In the genomic region with DNA sequence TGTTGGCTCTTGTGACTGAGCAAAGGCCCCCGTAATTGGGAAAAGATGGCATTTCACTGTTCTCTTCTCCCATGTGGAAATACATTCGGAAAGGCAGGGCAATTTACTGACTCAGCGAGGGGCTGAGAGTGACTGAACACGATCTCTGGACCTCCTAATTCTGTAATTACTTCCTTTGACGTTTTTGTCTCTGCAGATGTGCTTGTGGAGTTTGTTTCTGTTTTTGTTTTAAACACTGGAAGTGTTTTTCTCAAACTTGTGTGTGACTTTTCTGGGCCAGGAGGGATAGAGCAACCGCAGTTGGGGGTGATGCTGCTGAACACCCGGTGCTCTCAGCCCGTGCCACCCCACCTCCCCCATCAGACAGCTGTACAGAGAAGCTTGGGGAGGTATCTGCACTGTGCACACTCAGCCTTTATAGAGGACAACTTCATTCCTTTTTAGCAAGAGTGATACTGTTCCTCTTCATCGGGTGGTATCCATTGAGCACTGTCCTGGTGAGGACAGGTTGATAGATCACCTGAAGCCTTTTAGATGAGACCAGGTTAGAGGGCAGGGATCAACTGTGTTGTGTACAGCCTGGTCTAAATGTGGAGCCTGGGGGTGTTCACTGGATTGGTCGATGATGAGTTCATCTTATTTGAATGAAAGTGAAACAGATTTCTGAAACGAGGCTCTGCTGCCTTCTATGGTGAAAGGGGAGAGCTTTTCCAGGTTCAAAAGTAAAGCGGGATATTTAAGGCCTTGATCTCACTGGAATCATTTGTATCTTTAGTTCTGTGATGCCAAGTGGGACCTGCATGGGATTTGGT, we compare ENCODE assay signal across 8 cellular contexts.
A peak's percentile ranks its signal among the peaks of the same experiment; 100 is the strongest.
DNase-seq lines count a peak whose midpoint lies in the region; ATAC-seq and TF ChIP-seq lines count a peak whose summit lies in the region.

No MANE protein-coding gene starts in this region.

- H3K4me1 ChIP-seq in KMS-11 (ENCODE audit: low read depth, poor library complexity, severe bottlenecking) (peaks cover 34% of the 10 kb centered on the region), muscle layer of duodenum (ENCODE audit: control insufficient read depth in 1 of 2, insufficient read depth in 2 of 2, low read length in 2 of 2) (peaks cover 12 to 35% of the 10 kb centered on the region in 2 donors), H9 (ENCODE audit: insufficient read depth, low read length) (no peaks in the 10 kb centered on the region; the same call in 1 of the 2 replicates)

- no peak overlapping the region for H2BK15ac ChIP-seq in H9 (ENCODE audit: low read depth, low read length)

- H3K27me3 ChIP-seq in KMS-11 (ENCODE audit: insufficient read depth, low read depth) (no peaks in the 10 kb centered on the region), muscle layer of duodenum (ENCODE audit: low read depth, low read length) (no peaks in the 10 kb centered on the region), H9 (ENCODE audit: insufficient read depth, low read length) (no peaks in the 10 kb centered on the region)

- H2AK5ac ChIP-seq in H9 (ENCODE audit: insufficient read length, low read length) = no peak overlapping the region

- H2BK5ac ChIP-seq in H9 (ENCODE audit: insufficient read length, low read length) = no peak overlapping the region

- no peak overlapping the region for H3K56ac ChIP-seq in H9 (ENCODE audit: insufficient read length, low read depth, low read length)

- no peak overlapping the region for H3K23ac ChIP-seq in H9 (ENCODE audit: insufficient read length, low read depth, low read length)

- no peaks in the 10 kb centered on the region for H3K79me1 ChIP-seq in H9 (ENCODE audit: insufficient read depth, low read depth, low read length, poor library complexity, severe bottlenecking)

- H2BK12ac ChIP-seq in H9 (ENCODE audit: insufficient read length, low read depth, low read length) = no peak overlapping the region

- H4K20me1 ChIP-seq in KMS-11 (ENCODE audit: insufficient read depth) (no peaks in the 10 kb centered on the region), H9 (ENCODE audit: control insufficient read depth, insufficient read depth, insufficient read length) (no peaks in the 10 kb centered on the region)

- H3K14ac ChIP-seq in H9 (ENCODE audit: insufficient read depth, low read length) = no peak overlapping the region

- no peak overlapping the region for H4K8ac ChIP-seq in H9 (replicated peaks; ENCODE audit: insufficient read length, low read depth, low read length)

- ATAC-seq in GM21447 (IDR thresholded peaks at IDR 0.05; ENCODE audit: unreplicated experiment) = peak; percentile 94

- no peak overlapping the region for H3K18ac ChIP-seq in H9 (ENCODE audit: insufficient read length, low read depth, low read length)

- no peak overlapping the region for H3K4me3 ChIP-seq in KMS-11 (IDR thresholded peaks at IDR 0.05; ENCODE audit: insufficient read depth, low read depth, low read length)
- peak overlapping the region; percentile 46 for H3K4me3 ChIP-seq in choroid plexus epithelial cell (ENCODE audit: low read depth, low read length)
- H3K4me3 ChIP-seq in muscle layer of duodenum (ENCODE audit: low read depth in 1 of 2, low read length in 2 of 2) = peak overlapping the region; percentile 58 to 67

- no peaks in the 10 kb centered on the region for H3K27me3 Mint-ChIP-seq in H9 (ENCODE audit: low read depth)

- no peaks in the 10 kb centered on the region for H3K79me2 ChIP-seq in KMS-11 (ENCODE audit: insufficient read depth, low read depth)
- H3K79me2 ChIP-seq in H9 (ENCODE audit: insufficient read depth, low read length) = no peaks in the 10 kb centered on the region

- H3K4me2 ChIP-seq in KMS-11 = peak overlapping the region; percentile 55
- no peak overlapping the region for H3K4me2 ChIP-seq in H9 (ENCODE audit: insufficient read depth, insufficient read length, low read length)

- DNase-seq in choroid plexus epithelial cell (ENCODE audit: low read depth) = peak; percentile 88
- no peak for DNase-seq in NCI-H774 (lab: John Stamatoyannopoulos, UW)
- DNase-seq in effector CD8-positive, alpha-beta T cell (lab: John Stamatoyannopoulos, UW) = no peak
- no peak for DNase-seq in H9

- no peaks in the 10 kb centered on the region for H3K23me2 ChIP-seq in H9 (ENCODE audit: insufficient read length, low read depth, low read length, poor library complexity, severe bottlenecking)

- H3K27ac ChIP-seq in KMS-11 = peak overlapping the region; percentile 75
- H3K27ac ChIP-seq in muscle layer of duodenum (ENCODE audit: low read length) = peak overlapping the region; percentile 94
- H3K27ac ChIP-seq in H9 (ENCODE audit: insufficient read length, low read depth, low read length) = no peak overlapping the region

- H4K5ac ChIP-seq in H9 (ENCODE audit: insufficient read length, low read depth, low read length) = no peak overlapping the region

- no peak overlapping the region for H3K4ac ChIP-seq in H9 (ENCODE audit: low read depth, low read length)

- H3K36me3 Mint-ChIP-seq in H9 (ENCODE audit: insufficient read depth in 1 of 3, low read depth in 3 of 3) = no peaks in the 10 kb centered on the region

- H3K36me3 ChIP-seq in KMS-11 (ENCODE audit: insufficient read depth) (no peaks in the 10 kb centered on the region), muscle layer of duodenum (ENCODE audit: control insufficient read depth in 1 of 2, insufficient read depth in 2 of 2, low read length in 2 of 2) (no peaks in the 10 kb centered on the region)

- peaks cover 11 to 13% of the 10 kb centered on the region in 2 experiments for H3K4me1 Mint-ChIP-seq in H9

- H3K9ac ChIP-seq in KMS-11 (peak overlapping the region; percentile 78), H9 (ENCODE audit: extremely low read depth, insufficient read length, low read length) (no peak overlapping the region)

- H2AFZ ChIP-seq in KMS-11 (ENCODE audit: low read depth) (peak overlapping the region; percentile 28; the same call in 1 of the 2 replicates), H9 (ENCODE audit: low read length) (no peak overlapping the region)

- H3K9me3 Mint-ChIP-seq in H9 = no peaks in the 10 kb centered on the region

- H2BK120ac ChIP-seq in H9 (ENCODE audit: low read depth, low read length, poor library complexity, severe bottlenecking) = no peak overlapping the region

- no peak overlapping the region for H4K91ac ChIP-seq in H9 (ENCODE audit: insufficient read length, low read depth, low read length)

- no peak overlapping the region for H3K4me3 Mint-ChIP-seq in H9

- no peak overlapping the region for H3T11ph ChIP-seq in H9 (ENCODE audit: low read length)

- TF ChIP-seq CTCF in GM12873 (IDR thresholded peaks at IDR 0.05; ENCODE audit: insufficient read depth, low read depth, low read length, missing control alignments) = peak; percentile 23
- no peak for TF ChIP-seq CTCF in KMS-11 (conservative IDR thresholded peaks at IDR 0.05; ENCODE audit: low read depth, low read length)
- peak; percentile 24 for TF ChIP-seq CTCF in choroid plexus epithelial cell (conservative IDR thresholded peaks at IDR 0.05; ENCODE audit: low read depth, low read length)
- no peak for TF ChIP-seq CTCF in H9 (conservative IDR thresholded peaks at IDR 0.05)

- H2BK20ac ChIP-seq in H9 (ENCODE audit: low read depth, low read length, poor library complexity, severe bottlenecking) = no peak overlapping the region

- H3K9me3 ChIP-seq in muscle layer of duodenum (ENCODE audit: control insufficient read depth in 1 of 2, low read length in 2 of 2) (no peaks in the 10 kb centered on the region), H9 (ENCODE audit: control insufficient read depth, low read depth, low read length) (no peaks in the 10 kb centered on the region)

- WGBS in H9 (ENCODE audit: extremely low coverage, insufficient read length, low lambda C conversion rate) = no CpG with 5 or more reads among the region's 12 CpGs

- no peak overlapping the region for H3K27ac Mint-ChIP-seq in H9

Comparison
In these comparisons a context has a peak if more than half of its experiments do, and no peak if none do; other contexts are left out.
1. CTCF ChIP-seq: peak in GM12873 (single experiment) and choroid plexus epithelial cell (single experiment); none in KMS-11 (single experiment) and H9 (single experiment).